ENCODE assay signal across 18 cellular contexts in genomic region chr6:6923605-6924004, GRCh38.
DNase-seq lines count a peak whose midpoint lies in the region; ATAC-seq and TF ChIP-seq lines count a peak whose summit lies in the region.
"Had no signal": no experiment of that assay in that cellular context is flagged by ENCODE, and none has a peak within 500 bp of the region (broad histone marks: within the 10 kb centered on the region; RNA-seq: fewer than 3 reads in every experiment).

No MANE protein-coding gene starts in this region.

- peaks cover 2% of the 10 kb centered on the region for H3K4me1 Mint-ChIP-seq in activated CD4-positive, alpha-beta T cell treated with anti-CD3 and anti-CD28 coated beads, Interleukin-2, amount 10 ng/mL, durations not matched to agents 24 days and 14 days

- H3K27ac ChIP-seq in gastrocnemius medialis (peak overlapping the region; percentile 92 to 97 (median 96)), adrenal gland (no peak overlapping the region)

- in situ Hi-C loops in gastrocnemius medialis (cut with MboI; ENCODE audit: low sequenced_read_pairs in 4 of 4): loop anchor here (10.0 to 25.0 kb wide), 3 partner anchors 121 to 314 kb away; no protein-coding TSS in a partner anchor

- no peaks in the 10 kb centered on the region for H3K27me3 ChIP-seq in gastrocnemius medialis
- H3K27me3 ChIP-seq in adrenal gland: no peaks in the 10 kb centered on the region

- H3K36me3 ChIP-seq in gastrocnemius medialis: no peaks in the 10 kb centered on the region
- no peaks in the 10 kb centered on the region for H3K36me3 ChIP-seq in adrenal gland (replicated peaks in 1 of 2)

- H3K9me3 Mint-ChIP-seq in activated CD4-positive, alpha-beta T cell treated with anti-CD3 and anti-CD28 coated beads, Interleukin-2, amount 10 ng/mL, durations not matched to agents 24 days and 14 days: no peaks in the 10 kb centered on the region
- H3K9me3 Mint-ChIP-seq: GM23338, H9 had no signal

- WGBS in adrenal gland, 4 donors: 82 to 89% (median 86%) methylated on average over 5 of the region's 5 CpGs

- TF ChIP-seq POLR2A in gastrocnemius medialis (IDR thresholded peaks at IDR 0.05) (no peak), adrenal gland (IDR thresholded peaks at IDR 0.05) (no peak)

- intact Hi-C loops in gastrocnemius medialis (cut with DNase I; ENCODE audit: low total_unique reads) (loop anchor here (5.0 kb wide), 1 partner anchor 176 kb away; no protein-coding TSS in a partner anchor), adrenal gland (cut with DNase I) (no loop called here)
- intact Hi-C loops in activated CD4-positive, alpha-beta T cell treated with anti-CD3 and anti-CD28 coated beads, Interleukin-2, amount 10 ng/mL, durations not matched to agents 24 days and 14 days (cut with micrococcal nuclease): no loop called here

- TF ChIP-seq CTCF in gastrocnemius medialis (IDR thresholded peaks at IDR 0.05 in 4 of 5, conservative IDR thresholded peaks at IDR 0.05 in 1 of 5): no peak
- no peak for TF ChIP-seq CTCF in adrenal gland (IDR thresholded peaks at IDR 0.05)

- H3K36me3 Mint-ChIP-seq in activated CD4-positive, alpha-beta T cell treated with anti-CD3 and anti-CD28 coated beads, Interleukin-2, amount 10 ng/mL, durations not matched to agents 24 days and 14 days (ENCODE audit: low read depth): no peaks in the 10 kb centered on the region
- H3K36me3 Mint-ChIP-seq: CD4-positive, alpha-beta memory T cell had no signal

- no peak overlapping the region for H3K4me3 Mint-ChIP-seq in activated CD4-positive, alpha-beta T cell treated with anti-CD3 and anti-CD28 coated beads, Interleukin-2, amount 10 ng/mL, durations not matched to agents 24 days and 14 days
- H3K4me3 Mint-ChIP-seq: CD4-positive, alpha-beta memory T cell; GM23338; H9 had no signal

- H3K27me3 Mint-ChIP-seq in activated CD4-positive, alpha-beta T cell treated with anti-CD3 and anti-CD28 coated beads, Interleukin-2, amount 10 ng/mL, durations not matched to agents 24 days and 14 days: peaks cover 43% of the 10 kb centered on the region

- H3K4me1 ChIP-seq in gastrocnemius medialis: peaks cover 50 to 65% of the 10 kb centered on the region in 2 donors
- H3K4me1 ChIP-seq in adrenal gland (replicated peaks in 1 of 2): peaks cover 4% of the 10 kb centered on the region in 2 donors

- DNase-seq in HT1080 (ENCODE audit: low read depth) (peak; percentile 18), kidney tubule cell (ENCODE audit: low spot score) (peak; percentile 18), gastrocnemius medialis (no peak), adrenal gland (no peak)
- no peak for DNase-seq in activated CD4-positive, alpha-beta T cell treated with anti-CD3 and anti-CD28 coated beads, Interleukin-2, amount 10 ng/mL, durations not matched to agents 24 days and 14 days
- DNase-seq: C1 segment of cervical spinal cord; Calu3; CD4-positive, alpha-beta memory T cell; COR-L47; DMS79; EL; GDM1; H9 had no signal

- H3K4me3 ChIP-seq in gastrocnemius medialis (no peak overlapping the region), adrenal gland (no peak overlapping the region)
- H3K4me3 ChIP-seq: GM12878, GM23338 had no signal

- ATAC-seq in gastrocnemius medialis: no peak
- ATAC-seq in HG02678 (IDR thresholded peaks at IDR 0.05; ENCODE audit: unreplicated experiment): no peak
- ATAC-seq in HG03571 (IDR thresholded peaks at IDR 0.05; ENCODE audit: unreplicated experiment): no peak
- ATAC-seq: GM12878, GM23338, HCT116 had no signal

- H3K27ac Mint-ChIP-seq in activated CD4-positive, alpha-beta T cell treated with anti-CD3 and anti-CD28 coated beads, Interleukin-2, amount 10 ng/mL, durations not matched to agents 24 days and 14 days: no peak overlapping the region
- H3K27ac Mint-ChIP-seq: CD4-positive, alpha-beta memory T cell; GM23338; H9 had no signal

- no peaks in the 10 kb centered on the region for H3K9me3 ChIP-seq in gastrocnemius medialis
- no peaks in the 10 kb centered on the region for H3K9me3 ChIP-seq in adrenal gland (replicated peaks in 1 of 3)

Comparison
In these comparisons a context has a peak if more than half of its experiments do, and no peak if none do; other contexts are left out.
1. DNase-seq: peak in HT1080 (single experiment) and kidney tubule cell (single experiment); none in gastrocnemius medialis (0 of 2), activated CD4-positive, alpha-beta T cell treated with anti-CD3 and anti-CD28 coated beads, Interleukin-2, amount 10 ng/mL, durations not matched to agents 24 days and 14 days (single experiment) and adrenal gland (0 of 7).
2. H3K27ac ChIP-seq: peak in gastrocnemius medialis (4 of 4); none in adrenal gland (0 of 5).